In genomic region chr5:110086658-110087388, GRCh38 we compare ENCODE assay signal across 9 cellular contexts.
A peak's percentile ranks its signal among the peaks of the same experiment; 100 is the strongest.
DNase-seq lines count a peak whose midpoint lies in the region; TF ChIP-seq lines count a peak whose summit lies in the region.
"Had no signal": no experiment of that assay in that cellular context is flagged by ENCODE, and none has a peak within 500 bp of the region (broad histone marks: within the 10 kb centered on the region; RNA-seq: fewer than 3 reads in every experiment).

No MANE protein-coding gene starts in this region.

- H3K9me3 ChIP-seq in ascending aorta (no peaks in the 10 kb centered on the region), neural cell (ENCODE audit: low read length) (no peaks in the 10 kb centered on the region)

- H3K36me3 ChIP-seq in ascending aorta (no peaks in the 10 kb centered on the region), neural cell (ENCODE audit: insufficient read depth, low read length) (no peaks in the 10 kb centered on the region)

- peak; percentile 83 for DNase-seq in A172 (ENCODE audit: low spot score)
- DNase-seq in NB4 (ENCODE audit: low read depth): peak; percentile 32
- DNase-seq in ascending aorta (ENCODE audit: low spot score in 2 of 2): peak; percentile 42 to 91
- DNase-seq in LoVo (ENCODE audit: low spot score): no peak
- DNase-seq in NCI-H345 treated with DMSO at 0.1 percent for 48 hours (lab: John Stamatoyannopoulos, UW; ENCODE audit: unreplicated experiment): no peak
- DNase-seq in NCI-H187 treated with DMSO at 0.1 percent for 48 hours (lab: John Stamatoyannopoulos, UW): no peak
- DNase-seq in NCI-H146 treated with DMSO at 0.1 percent for 48 hours (lab: John Stamatoyannopoulos, UW; ENCODE audit: unreplicated experiment): no peak
- DNase-seq: left colon had no signal

- no peak overlapping the region for H3K9ac ChIP-seq in neural cell (ENCODE audit: low read length)

- no peak overlapping the region for H3K4me3 ChIP-seq in NB4 (ENCODE audit: low read depth, low read length)
- no peak overlapping the region for H3K4me3 ChIP-seq in ascending aorta
- no peak overlapping the region for H3K4me3 ChIP-seq in neural cell (ENCODE audit: low read length)

- no peak for TF ChIP-seq CTCF in NB4 (IDR thresholded peaks at IDR 0.05; ENCODE audit: low read depth, low read length)
- no peak for TF ChIP-seq CTCF in ascending aorta (IDR thresholded peaks at IDR 0.05)
- no peak for TF ChIP-seq CTCF in neural cell (IDR thresholded peaks at IDR 0.05; ENCODE audit: poor library complexity, severe bottlenecking)

- H3K27ac ChIP-seq in ascending aorta (peak overlapping the region; percentile 52 to 66), neural cell (ENCODE audit: low read length) (no peak overlapping the region)

- TF ChIP-seq RAD21 in neural cell (conservative IDR thresholded peaks at IDR 0.05): no peak

- TF ChIP-seq POLR2A in NB4 (IDR thresholded peaks at IDR 0.05; ENCODE audit: extremely low read depth, insufficient read length): no peak

- H3K4me1 ChIP-seq in ascending aorta: peaks cover 0 to 25% of the 10 kb centered on the region in 2 donors

- no peaks in the 10 kb centered on the region for H4K20me1 ChIP-seq in neural cell (ENCODE audit: insufficient read depth)

- no peak overlapping the region for H2AFZ ChIP-seq in neural cell (ENCODE audit: low read depth, low read length)

- no peaks in the 10 kb centered on the region for H3K79me2 ChIP-seq in neural cell (replicated peaks; ENCODE audit: insufficient read depth, low read length)

- H3K4me2 ChIP-seq in neural cell (ENCODE audit: low read length): peak overlapping the region; percentile 11

- H3F3A ChIP-seq in neural cell (ENCODE audit: insufficient read depth, low read length, poor library complexity, severe bottlenecking): no peaks in the 10 kb centered on the region

- H3K27me3 ChIP-seq in ascending aorta (no peaks in the 10 kb centered on the region), neural cell (ENCODE audit: insufficient read depth, low read depth, low read length) (no peaks in the 10 kb centered on the region)

- TF ChIP-seq EP300 in neural cell (conservative IDR thresholded peaks at IDR 0.05; ENCODE audit: poor library complexity, severe bottlenecking): no peak

- intact Hi-C loops in ascending aorta (cut with DNase I): loop anchor here (1.0 to 5.0 kb wide), 3 partner anchors 49 to 395 kb away; no protein-coding TSS in a partner anchor

- H3K9me2 ChIP-seq in neural cell (ENCODE audit: insufficient read depth, low read length): no peaks in the 10 kb centered on the region

TF ChIP-seq in neural cell, 6 proteins besides CTCF, POLR2A, EP300 and RAD21:
- TF ChIP-seq POLR2AphosphoS5 (IDR thresholded peaks at IDR 0.05) (peak; percentile 35), MXI1 (conservative IDR thresholded peaks at IDR 0.05; ENCODE audit: poor library complexity, severe bottlenecking) (no peak)

Comparison
In these comparisons a context has a peak if more than half of its experiments do, and no peak if none do; other contexts are left out.
1. DNase-seq: peak in A172 (single experiment), NB4 (single experiment) and ascending aorta (2 of 2); none in LoVo (single experiment), NCI-H345 treated with DMSO at 0.1 percent for 48 hours (single experiment), NCI-H187 treated with DMSO at 0.1 percent for 48 hours (single experiment) and NCI-H146 treated with DMSO at 0.1 percent for 48 hours (single experiment).